ENCODE assay signal across 10 cellular contexts in genomic region chr1:232538224-232538942, GRCh38.
A peak's percentile ranks its signal among the peaks of the same experiment; 100 is the strongest.
DNase-seq lines count a peak whose midpoint lies in the region; ATAC-seq and TF ChIP-seq lines count a peak whose summit lies in the region.
"Had no signal": no experiment of that assay in that cellular context is flagged by ENCODE, and none has a peak within 500 bp of the region (broad histone marks: within the 10 kb centered on the region; RNA-seq: fewer than 3 reads in every experiment).

No MANE protein-coding gene starts in this region.

- H3K4me3 ChIP-seq in mammary epithelial cell (replicated peaks in 1 of 3; ENCODE audit: insufficient read depth in 1 of 3, low read depth in 2 of 3, low read length in 3 of 3) (no peak overlapping the region), neural progenitor cell (no peak overlapping the region)

- no peaks in the 10 kb centered on the region for H3K27me3 Mint-ChIP-seq in neural progenitor cell (ENCODE audit: insufficient read depth, low read depth)
- H3K27me3 Mint-ChIP-seq: activated B cell treated with CpG ODN at 0.5 μM for 24 hours had no signal

- H4K20me1 ChIP-seq in mammary epithelial cell (ENCODE audit: insufficient read depth, low read length) (no peaks in the 10 kb centered on the region), neural progenitor cell (ENCODE audit: low read depth) (no peaks in the 10 kb centered on the region)

- DNase-seq in NCI-H1436 (lab: John Stamatoyannopoulos, UW), result peak; percentile 14
- no peak for DNase-seq in NCI-H1436 treated with DMSO at 0.1 percent for 48 hours (lab: John Stamatoyannopoulos, UW)
- DNase-seq in NCI-H128 (lab: John Stamatoyannopoulos, UW; ENCODE audit: unreplicated experiment), result peak; percentile 24
- DNase-seq in mammary epithelial cell, result peak; percentile 42
- peak; percentile 58 for DNase-seq in neural progenitor cell (ENCODE audit: low spot score)
- DNase-seq in activated CD4-positive, alpha-beta T cell treated with anti-CD3 and anti-CD28 coated beads for 1 hour, result no peak
- DNase-seq: activated B cell treated with CpG ODN at 0.5 μM for 24 hours, NCI-H2227 treated with DMSO at 0.1 percent for 48 hours had no signal

- peaks cover 28% of the 10 kb centered on the region for H3K36me3 Mint-ChIP-seq in neural progenitor cell

- H3K27ac Mint-ChIP-seq in neural progenitor cell, result peak overlapping the region; percentile 97
- H3K27ac Mint-ChIP-seq: activated B cell treated with CpG ODN at 0.5 μM for 24 hours had no signal

- H3K9me3 ChIP-seq in mammary epithelial cell (replicated peaks; ENCODE audit: insufficient read depth, low read length), result no peaks in the 10 kb centered on the region
- no peaks in the 10 kb centered on the region for H3K9me3 ChIP-seq in neural progenitor cell (ENCODE audit: low read depth)

- peak overlapping the region; percentile 27 for H3K4me3 Mint-ChIP-seq in neural progenitor cell
- H3K4me3 Mint-ChIP-seq: activated B cell treated with CpG ODN at 0.5 μM for 24 hours had no signal

- H3K79me2 ChIP-seq in mammary epithelial cell (ENCODE audit: insufficient read depth, low read length) (no peaks in the 10 kb centered on the region), neural progenitor cell (ENCODE audit: low read depth) (peaks cover 4% of the 10 kb centered on the region)

- peaks cover 50% of the 10 kb centered on the region for H3K4me1 Mint-ChIP-seq in neural progenitor cell
- H3K4me1 Mint-ChIP-seq: activated B cell treated with CpG ODN at 0.5 μM for 24 hours had no signal

- TF ChIP-seq CTCF in mammary epithelial cell (conservative IDR thresholded peaks at IDR 0.05 in 1 of 2, IDR thresholded peaks at IDR 0.05 in 1 of 2; ENCODE audit: extremely low read depth in 1 of 2, insufficient read depth in 1 of 2, low read depth in 1 of 2, low read length in 2 of 2) (no peak), neural progenitor cell (IDR thresholded peaks at IDR 0.05) (no peak)

- no peaks in the 10 kb centered on the region for H3K36me3 ChIP-seq in mammary epithelial cell (ENCODE audit: insufficient read depth, low read length)
- no peaks in the 10 kb centered on the region for H3K36me3 ChIP-seq in neural progenitor cell

- ATAC-seq in HG02678 (IDR thresholded peaks at IDR 0.05; ENCODE audit: unreplicated experiment) (no peak), GM18861 (IDR thresholded peaks at IDR 0.05; ENCODE audit: unreplicated experiment) (no peak)

- in situ Hi-C loops in mammary epithelial cell (cut with MboI; ENCODE audit: low sequenced_read_pairs in 2 of 2), result no loop called here

- CTCF ChIA-PET in mammary epithelial cell (lab: Charles Lee; ENCODE audit: low non-redundant PET), result no interaction called here

- H3K4me1 ChIP-seq in mammary epithelial cell (ENCODE audit: insufficient read depth, low read length) (peaks cover 12% of the 10 kb centered on the region), neural progenitor cell (peaks cover 24% of the 10 kb centered on the region)

- H3K4me2 ChIP-seq in mammary epithelial cell (ENCODE audit: insufficient read depth, low read depth, low read length) (no peak overlapping the region), neural progenitor cell (no peak overlapping the region)

- intact Hi-C loops in mammary epithelial cell (cut with micrococcal nuclease), result no loop called here

- peaks cover 5% of the 10 kb centered on the region for H3K9me3 Mint-ChIP-seq in neural progenitor cell
- H3K9me3 Mint-ChIP-seq: activated B cell treated with CpG ODN at 0.5 μM for 24 hours had no signal

- H2AFZ ChIP-seq in mammary epithelial cell (ENCODE audit: low read depth, low read length) (no peak overlapping the region), neural progenitor cell (replicated peaks) (no peak overlapping the region)

- H3K27ac ChIP-seq in mammary epithelial cell (ENCODE audit: insufficient read depth, low read depth, low read length) (no peak overlapping the region), neural progenitor cell (no peak overlapping the region)

- BruUV-seq in mammary epithelial cell (replicated peaks; lab: Mats Ljungman, UMichigan), result no TSS peak

- no peaks in the 10 kb centered on the region for H3F3A ChIP-seq in neural progenitor cell (ENCODE audit: low read depth)

- dilution Hi-C loops in mammary epithelial cell (cut with HindIII; ENCODE audit: low sequenced_read_pairs), result no loop called here

- H3K9ac ChIP-seq in mammary epithelial cell (ENCODE audit: insufficient read depth, low read length) (no peak overlapping the region), neural progenitor cell (no peak overlapping the region)

- WGBS in mammary epithelial cell (ENCODE audit: low coverage, missing lambda C conversion rate), result 35% methylated on average over 2 of the region's 3 CpGs

- H3K27me3 ChIP-seq in mammary epithelial cell (ENCODE audit: insufficient read depth, low read length) (no peaks in the 10 kb centered on the region), neural progenitor cell (no peaks in the 10 kb centered on the region)

Comparison
In these comparisons a context has a peak if more than half of its experiments do, and no peak if none do; other contexts are left out.
1. DNase-seq: peak in NCI-H1436 (single experiment), NCI-H128 (single experiment), mammary epithelial cell (single experiment) and neural progenitor cell (single experiment); none in NCI-H1436 treated with DMSO at 0.1 percent for 48 hours (single experiment) and activated CD4-positive, alpha-beta T cell treated with anti-CD3 and anti-CD28 coated beads for 1 hour (single experiment).